Comparison of ENCODE assay signal across 1 cellular context in genomic region chr2:105804266-105804665, GRCh38.
TF ChIP-seq lines count a peak whose summit lies in the region.

No MANE protein-coding gene starts in this region.

TF ChIP-seq in HEK293, 187 proteins besides CTCF, POLR2A, EP300 and RAD21 (continued from another document):
- TF ChIP-seq ZNF148 (tag by site-specific recombination; IDR thresholded peaks at IDR 0.05; ENCODE audit: borderline replicate concordance) (no peak), TCF7L2 (IDR thresholded peaks at IDR 0.05; ENCODE audit: borderline replicate concordance, low read depth, low read length) (no peak; the same call in 1 of the 2 replicates), PRDM4 (tag by site-specific recombination; IDR thresholded peaks at IDR 0.05) (no peak), KLF8 (tag by site-specific recombination; IDR thresholded peaks at IDR 0.05) (no peak), YY2 (tag by site-specific recombination; IDR thresholded peaks at IDR 0.05) (no peak), ZNF677 (tag by site-specific recombination; IDR thresholded peaks at IDR 0.05) (no peak), ZFP37 (tag by site-specific recombination; IDR thresholded peaks at IDR 0.05) (no peak), ZNF514 (tag by site-specific recombination; IDR thresholded peaks at IDR 0.05) (no peak), ZNF157 (tag by site-specific recombination; IDR thresholded peaks at IDR 0.05) (no peak), ZNF274 (IDR thresholded peaks at IDR 0.05; ENCODE audit: low read length) (no peak), ZNF274 (tag by site-specific recombination; IDR thresholded peaks at IDR 0.05; ENCODE audit: borderline replicate concordance) (no peak), ZNF610 (tag by site-specific recombination; IDR thresholded peaks at IDR 0.05; ENCODE audit: borderline replicate concordance) (no peak), ZNF112 (tag by site-specific recombination; IDR thresholded peaks at IDR 0.05) (no peak), ZNF670 (tag by site-specific recombination; IDR thresholded peaks at IDR 0.05; ENCODE audit: low read depth) (no peak), ZNF843 (tag by site-specific recombination; IDR thresholded peaks at IDR 0.05) (peak; percentile 85), TSHZ1 (tag by site-specific recombination; IDR thresholded peaks at IDR 0.05; ENCODE audit: borderline replicate concordance) (peak; percentile 48; the same call in 1 of the 2 replicates), ZSCAN30 (tag by site-specific recombination; IDR thresholded peaks at IDR 0.05) (peak; percentile 31; the same call in 1 of the 2 replicates), ZNF404 (tag by site-specific recombination; IDR thresholded peaks at IDR 0.05) (no peak), GLIS1 (tag by site-specific recombination; IDR thresholded peaks at IDR 0.05) (peak; percentile 84), ZNF48 (tag by site-specific recombination; IDR thresholded peaks at IDR 0.05) (no peak), ZNF560 (tag by site-specific recombination; IDR thresholded peaks at IDR 0.05; ENCODE audit: borderline replicate concordance) (no peak), ZNF23 (tag by site-specific recombination; IDR thresholded peaks at IDR 0.05; ENCODE audit: borderline replicate concordance) (no peak), ZNF530 (tag by site-specific recombination; IDR thresholded peaks at IDR 0.05; ENCODE audit: low read depth) (no peak), ZBTB1 (tag by site-specific recombination; IDR thresholded peaks at IDR 0.05) (no peak), SCRT1 (tag by site-specific recombination; IDR thresholded peaks at IDR 0.05; ENCODE audit: borderline replicate concordance) (no peak), ZNF211 (tag by site-specific recombination; IDR thresholded peaks at IDR 0.05; ENCODE audit: low read depth) (no peak), ZNF768 (tag by site-specific recombination; IDR thresholded peaks at IDR 0.05) (no peak)
- TF ChIP-seq, protein P1, sequence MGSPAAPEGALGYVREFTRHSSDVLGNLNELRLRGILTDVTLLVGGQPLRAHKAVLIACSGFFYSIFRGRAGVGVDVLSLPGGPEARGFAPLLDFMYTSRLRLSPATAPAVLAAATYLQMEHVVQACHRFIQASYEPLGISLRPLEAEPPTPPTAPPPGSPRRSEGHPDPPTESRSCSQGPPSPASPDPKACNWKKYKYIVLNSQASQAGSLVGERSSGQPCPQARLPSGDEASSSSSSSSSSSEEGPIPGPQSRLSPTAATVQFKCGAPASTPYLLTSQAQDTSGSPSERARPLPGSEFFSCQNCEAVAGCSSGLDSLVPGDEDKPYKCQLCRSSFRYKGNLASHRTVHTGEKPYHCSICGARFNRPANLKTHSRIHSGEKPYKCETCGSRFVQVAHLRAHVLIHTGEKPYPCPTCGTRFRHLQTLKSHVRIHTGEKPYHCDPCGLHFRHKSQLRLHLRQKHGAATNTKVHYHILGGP (tag by site-specific recombination; IDR thresholded peaks at IDR 0.05): no peak
- TF ChIP-seq, protein P2, sequence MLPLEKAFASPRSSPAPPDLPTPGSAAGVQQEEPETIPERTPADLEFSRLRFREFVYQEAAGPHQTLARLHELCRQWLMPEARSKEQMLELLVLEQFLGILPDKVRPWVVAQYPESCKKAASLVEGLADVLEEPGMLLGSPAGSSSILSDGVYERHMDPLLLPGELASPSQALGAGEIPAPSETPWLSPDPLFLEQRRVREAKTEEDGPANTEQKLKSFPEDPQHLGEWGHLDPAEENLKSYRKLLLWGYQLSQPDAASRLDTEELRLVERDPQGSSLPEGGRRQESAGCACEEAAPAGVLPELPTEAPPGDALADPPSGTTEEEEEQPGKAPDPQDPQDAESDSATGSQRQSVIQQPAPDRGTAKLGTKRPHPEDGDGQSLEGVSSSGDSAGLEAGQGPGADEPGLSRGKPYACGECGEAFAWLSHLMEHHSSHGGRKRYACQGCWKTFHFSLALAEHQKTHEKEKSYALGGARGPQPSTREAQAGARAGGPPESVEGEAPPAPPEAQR (tag by site-specific recombination; IDR thresholded peaks at IDR 0.05): no peak
- TF ChIP-seq, protein P3, sequence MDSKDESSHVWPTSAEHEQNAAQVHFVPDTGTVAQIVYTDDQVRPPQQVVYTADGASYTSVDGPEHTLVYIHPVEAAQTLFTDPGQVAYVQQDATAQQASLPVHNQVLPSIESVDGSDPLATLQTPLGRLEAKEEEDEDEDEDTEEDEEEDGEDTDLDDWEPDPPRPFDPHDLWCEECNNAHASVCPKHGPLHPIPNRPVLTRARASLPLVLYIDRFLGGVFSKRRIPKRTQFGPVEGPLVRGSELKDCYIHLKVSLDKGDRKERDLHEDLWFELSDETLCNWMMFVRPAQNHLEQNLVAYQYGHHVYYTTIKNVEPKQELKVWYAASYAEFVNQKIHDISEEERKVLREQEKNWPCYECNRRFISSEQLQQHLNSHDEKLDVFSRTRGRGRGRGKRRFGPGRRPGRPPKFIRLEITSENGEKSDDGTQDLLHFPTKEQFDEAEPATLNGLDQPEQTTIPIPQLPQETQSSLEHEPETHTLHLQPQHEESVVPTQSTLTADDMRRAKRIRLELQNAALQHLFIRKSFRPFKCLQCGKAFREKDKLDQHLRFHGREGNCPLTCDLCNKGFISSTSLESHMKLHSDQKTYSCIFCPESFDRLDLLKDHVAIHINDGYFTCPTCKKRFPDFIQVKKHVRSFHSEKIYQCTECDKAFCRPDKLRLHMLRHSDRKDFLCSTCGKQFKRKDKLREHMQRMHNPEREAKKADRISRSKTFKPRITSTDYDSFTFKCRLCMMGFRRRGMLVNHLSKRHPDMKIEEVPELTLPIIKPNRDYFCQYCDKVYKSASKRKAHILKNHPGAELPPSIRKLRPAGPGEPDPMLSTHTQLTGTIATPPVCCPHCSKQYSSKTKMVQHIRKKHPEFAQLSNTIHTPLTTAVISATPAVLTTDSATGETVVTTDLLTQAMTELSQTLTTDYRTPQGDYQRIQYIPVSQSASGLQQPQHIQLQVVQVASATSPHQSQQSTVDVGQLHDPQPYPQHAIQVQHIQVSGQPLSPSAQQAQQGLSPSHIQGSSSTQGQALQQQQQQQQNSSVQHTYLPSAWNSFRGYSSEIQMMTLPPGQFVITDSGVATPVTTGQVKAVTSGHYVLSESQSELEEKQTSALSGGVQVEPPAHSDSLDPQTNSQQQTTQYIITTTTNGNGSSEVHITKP (tag by site-specific recombination; IDR thresholded peaks at IDR 0.05): 0 out of 2 replicates have a peak, but pooled peaks have one; percentile 16
